ENCODE assay signal across 1 cellular context in the genomic region with DNA sequence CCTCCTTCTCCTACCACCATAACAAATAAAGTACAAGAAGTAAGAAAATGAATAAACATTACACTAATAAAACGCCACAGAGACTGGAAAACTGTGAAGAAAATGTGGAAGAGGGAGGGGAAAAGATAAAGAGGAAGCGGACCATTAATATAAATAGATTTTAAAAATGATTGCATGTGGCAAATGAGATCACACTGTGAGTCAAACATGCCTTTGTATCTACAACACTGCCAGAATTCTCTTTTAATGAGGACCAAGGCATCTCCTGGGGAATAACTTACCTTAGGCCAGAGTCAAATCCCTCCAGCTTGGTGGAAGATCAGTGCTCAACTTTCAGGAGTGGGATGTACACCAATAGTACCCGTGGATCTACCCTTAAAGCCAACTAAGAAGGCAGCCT.
TF ChIP-seq lines count a peak whose summit lies in the region.

No MANE protein-coding gene starts in this region.

TF ChIP-seq in SK-N-SH treated with all-trans-retinoic acid at 6 μM for 48 hours, 23 proteins besides CTCF, POLR2A, EP300 and RAD21 (continued from another document):
- TF ChIP-seq GLIS3 (CRISPR knock-in tag; IDR thresholded peaks at IDR 0.05) (no peak), CSDC2 (CRISPR knock-in tag; IDR thresholded peaks at IDR 0.05) (no peak), PPARA (CRISPR knock-in tag; IDR thresholded peaks at IDR 0.05; ENCODE audit: borderline replicate concordance) (no peak)
- TF ChIP-seq, protein P1, sequence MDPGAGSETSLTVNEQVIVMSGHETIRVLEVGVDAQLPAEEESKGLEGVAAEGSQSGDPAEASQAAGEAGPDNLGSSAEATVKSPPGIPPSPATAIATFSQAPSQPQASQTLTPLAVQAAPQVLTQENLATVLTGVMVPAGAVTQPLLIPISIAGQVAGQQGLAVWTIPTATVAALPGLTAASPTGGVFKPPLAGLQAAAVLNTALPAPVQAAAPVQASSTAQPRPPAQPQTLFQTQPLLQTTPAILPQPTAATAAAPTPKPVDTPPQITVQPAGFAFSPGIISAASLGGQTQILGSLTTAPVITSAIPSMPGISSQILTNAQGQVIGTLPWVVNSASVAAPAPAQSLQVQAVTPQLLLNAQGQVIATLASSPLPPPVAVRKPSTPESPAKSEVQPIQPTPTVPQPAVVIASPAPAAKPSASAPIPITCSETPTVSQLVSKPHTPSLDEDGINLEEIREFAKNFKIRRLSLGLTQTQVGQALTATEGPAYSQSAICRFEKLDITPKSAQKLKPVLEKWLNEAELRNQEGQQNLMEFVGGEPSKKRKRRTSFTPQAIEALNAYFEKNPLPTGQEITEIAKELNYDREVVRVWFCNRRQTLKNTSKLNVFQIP (CRISPR knock-in tag; IDR thresholded peaks at IDR 0.05; ENCODE audit: borderline replicate concordance, low read depth): no peak
- TF ChIP-seq, protein P2, sequence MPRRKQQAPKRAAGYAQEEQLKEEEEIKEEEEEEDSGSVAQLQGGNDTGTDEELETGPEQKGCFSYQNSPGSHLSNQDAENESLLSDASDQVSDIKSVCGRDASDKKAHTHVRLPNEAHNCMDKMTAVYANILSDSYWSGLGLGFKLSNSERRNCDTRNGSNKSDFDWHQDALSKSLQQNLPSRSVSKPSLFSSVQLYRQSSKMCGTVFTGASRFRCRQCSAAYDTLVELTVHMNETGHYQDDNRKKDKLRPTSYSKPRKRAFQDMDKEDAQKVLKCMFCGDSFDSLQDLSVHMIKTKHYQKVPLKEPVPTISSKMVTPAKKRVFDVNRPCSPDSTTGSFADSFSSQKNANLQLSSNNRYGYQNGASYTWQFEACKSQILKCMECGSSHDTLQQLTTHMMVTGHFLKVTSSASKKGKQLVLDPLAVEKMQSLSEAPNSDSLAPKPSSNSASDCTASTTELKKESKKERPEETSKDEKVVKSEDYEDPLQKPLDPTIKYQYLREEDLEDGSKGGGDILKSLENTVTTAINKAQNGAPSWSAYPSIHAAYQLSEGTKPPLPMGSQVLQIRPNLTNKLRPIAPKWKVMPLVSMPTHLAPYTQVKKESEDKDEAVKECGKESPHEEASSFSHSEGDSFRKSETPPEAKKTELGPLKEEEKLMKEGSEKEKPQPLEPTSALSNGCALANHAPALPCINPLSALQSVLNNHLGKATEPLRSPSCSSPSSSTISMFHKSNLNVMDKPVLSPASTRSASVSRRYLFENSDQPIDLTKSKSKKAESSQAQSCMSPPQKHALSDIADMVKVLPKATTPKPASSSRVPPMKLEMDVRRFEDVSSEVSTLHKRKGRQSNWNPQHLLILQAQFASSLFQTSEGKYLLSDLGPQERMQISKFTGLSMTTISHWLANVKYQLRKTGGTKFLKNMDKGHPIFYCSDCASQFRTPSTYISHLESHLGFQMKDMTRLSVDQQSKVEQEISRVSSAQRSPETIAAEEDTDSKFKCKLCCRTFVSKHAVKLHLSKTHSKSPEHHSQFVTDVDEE (CRISPR knock-in tag; IDR thresholded peaks at IDR 0.05): no peak
